21 cellular contexts compared by ENCODE assay signal in the genomic region with DNA sequence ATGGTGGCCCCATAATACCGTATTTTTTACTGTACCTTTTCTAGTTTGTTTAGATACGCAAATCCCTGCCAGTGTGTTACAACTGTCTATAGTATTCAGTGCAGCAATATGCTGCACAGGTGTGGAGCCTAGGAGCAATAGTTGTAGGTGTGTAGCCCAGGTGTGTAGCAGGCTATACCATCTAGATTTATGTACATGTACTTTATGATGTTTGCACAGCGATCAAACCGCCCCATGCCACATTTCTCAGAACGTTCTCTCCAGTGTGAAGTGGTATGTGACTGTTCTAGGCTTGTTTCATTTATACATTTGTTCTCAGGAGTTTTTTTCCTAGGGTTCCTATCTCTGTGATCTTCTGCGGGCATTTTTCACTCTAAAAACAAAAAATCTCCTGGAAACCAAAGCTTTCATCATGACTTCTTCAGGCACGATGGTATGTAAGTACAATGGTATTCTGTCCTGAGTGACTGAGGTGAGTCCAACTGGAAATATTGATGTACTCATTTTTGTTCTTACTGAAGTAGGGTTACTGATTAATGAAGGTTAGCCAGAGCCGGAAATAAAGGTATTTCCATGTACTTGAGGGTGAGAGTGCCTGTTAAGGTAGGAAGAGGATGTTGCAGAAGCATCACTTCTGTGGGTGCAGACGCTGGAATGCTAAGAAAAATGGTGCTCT.
DNase-seq lines count a peak whose midpoint lies in the region; TF ChIP-seq lines count a peak whose summit lies in the region.
"Had no signal": no experiment of that assay in that cellular context is flagged by ENCODE, and none has a peak within 500 bp of the region (broad histone marks: within the 10 kb centered on the region; RNA-seq: fewer than 3 reads in every experiment).

No MANE protein-coding gene starts in this region.

- H2BK120ac ChIP-seq in mesenchymal stem cell (ENCODE audit: low read depth, low read length): no peak overlapping the region

- intact Hi-C loops in activated T-helper 1 cell treated with anti-CD3 and anti-CD28 coated beads, Interleukin-12 subunit alpha, Interleukin-12 subunit beta, Interleukin-2, Interleukin-4 antibody, amounts not matched to agents 30 ng/mL and 10 ng/mL and 1 ng/mL, durations not matched to agents 14 hours and 24 hours and 36 hours (cut with micrococcal nuclease): no loop called here

- no peak overlapping the region for H2BK5ac ChIP-seq in mesenchymal stem cell (ENCODE audit: low read depth, low read length, poor library complexity, severe bottlenecking)

- no peak overlapping the region for H3K18ac ChIP-seq in mesenchymal stem cell (ENCODE audit: low read depth in 1 of 2, low read length in 2 of 2)

- H3K9me3 ChIP-seq in mesenchymal stem cell (ENCODE audit: control insufficient read depth, low read length): no peaks in the 10 kb centered on the region
- H3K9me3 ChIP-seq: suprapubic skin had no signal

- peak overlapping the region; percentile 85 for H3K27ac ChIP-seq in mesenchymal stem cell (ENCODE audit: low read length, poor library complexity, severe bottlenecking)
- H3K27ac ChIP-seq: 22Rv1, foreskin keratinocyte, suprapubic skin had no signal

- peaks cover 19% of the 10 kb centered on the region for H3K9me3 Mint-ChIP-seq in glutamatergic neuron (ENCODE audit: unreplicated experiment)
- no peaks in the 10 kb centered on the region for H3K9me3 Mint-ChIP-seq in activated T-helper 1 cell treated with anti-CD3 and anti-CD28 coated beads, Interleukin-12 subunit alpha, Interleukin-12 subunit beta, Interleukin-2, Interleukin-4 antibody, amounts not matched to agents 30 ng/mL and 10 ng/mL and 1 ng/mL, durations not matched to agents 14 hours and 24 hours and 36 hours
- H3K9me3 Mint-ChIP-seq: CD4-positive, alpha-beta memory T cell; natural killer cell treated with Interleukin-12 subunit alpha and Interleukin-12 subunit beta and Interleukin-15 and Interleukin-18, amount 100 ng/mL, for 72 hours had no signal

- H3K36me3 Mint-ChIP-seq in glutamatergic neuron (ENCODE audit: unreplicated experiment): peaks cover 28% of the 10 kb centered on the region
- peaks cover 2% of the 10 kb centered on the region for H3K36me3 Mint-ChIP-seq in activated T-helper 1 cell treated with anti-CD3 and anti-CD28 coated beads, Interleukin-12 subunit alpha, Interleukin-12 subunit beta, Interleukin-2, Interleukin-4 antibody, amounts not matched to agents 30 ng/mL and 10 ng/mL and 1 ng/mL, durations not matched to agents 14 hours and 24 hours and 36 hours (ENCODE audit: low read depth)
- H3K36me3 Mint-ChIP-seq: natural killer cell treated with Interleukin-12 subunit alpha and Interleukin-12 subunit beta and Interleukin-15 and Interleukin-18, amount 100 ng/mL, for 72 hours had no signal

- DNase-seq in NCI-H510A treated with DMSO at 0.1 percent for 48 hours (lab: John Stamatoyannopoulos, UW) (peak; percentile 9), NCI-H510A (lab: John Stamatoyannopoulos, UW) (no peak), glutamatergic neuron (no peak), mesenchymal stem cell (no peak), HuH-7 (ENCODE audit: low spot score) (no peak), hypothalamus (lab: John Stamatoyannopoulos, UW) (no peak)
- no peak for DNase-seq in activated T-helper 1 cell treated with anti-CD3 and anti-CD28 coated beads, Interleukin-12 subunit alpha, Interleukin-12 subunit beta, Interleukin-2, Interleukin-4 antibody, amounts not matched to agents 30 ng/mL and 10 ng/mL and 1 ng/mL, durations not matched to agents 14 hours and 24 hours and 36 hours (ENCODE audit: low spot score)
- no peak for DNase-seq in activated CD4-positive, alpha-beta T cell treated with anti-CD3 and anti-CD28 coated beads, Interleukin-2, amount 50 U/mL, for 1 hour
- DNase-seq: activated naive CD4-positive, alpha-beta T cell treated with anti-CD3 and anti-CD28 coated beads, Interleukin-2, amount 50 U/mL, for 16 hours; activated T-cell treated with anti-CD3 and anti-CD28 coated beads, Interleukin-2, amount 50 U/mL, for 48 hours; anterior cingulate cortex; CD4-positive, alpha-beta memory T cell; foreskin keratinocyte; GF-D8; hippocampal formation; KG1; NCI-H146; NCI-H69 had no signal

- no peaks in the 10 kb centered on the region for H3K27me3 ChIP-seq in mesenchymal stem cell (ENCODE audit: control insufficient read depth in 1 of 2, insufficient read depth in 1 of 2, low read length in 2 of 2)
- H3K27me3 ChIP-seq: foreskin keratinocyte, suprapubic skin had no signal

- no peak overlapping the region for H3K4me3 Mint-ChIP-seq in glutamatergic neuron (ENCODE audit: unreplicated experiment)
- H3K4me3 Mint-ChIP-seq in activated T-helper 1 cell treated with anti-CD3 and anti-CD28 coated beads, Interleukin-12 subunit alpha, Interleukin-12 subunit beta, Interleukin-2, Interleukin-4 antibody, amounts not matched to agents 30 ng/mL and 10 ng/mL and 1 ng/mL, durations not matched to agents 14 hours and 24 hours and 36 hours: no peak overlapping the region
- H3K4me3 Mint-ChIP-seq: CD4-positive, alpha-beta memory T cell; natural killer cell treated with Interleukin-12 subunit alpha and Interleukin-12 subunit beta and Interleukin-15 and Interleukin-18, amount 100 ng/mL, for 72 hours had no signal

- H2BK12ac ChIP-seq in mesenchymal stem cell (ENCODE audit: low read length in 2 of 2): no peak overlapping the region

- no peak overlapping the region for H3K23ac ChIP-seq in mesenchymal stem cell (ENCODE audit: low read length in 2 of 2)

- 85% methylated on average over 5 of the region's 9 CpGs for WGBS in mesenchymal stem cell

- H3K4me1 Mint-ChIP-seq in glutamatergic neuron (ENCODE audit: low read depth, unreplicated experiment): peaks cover 6% of the 10 kb centered on the region
- no peaks in the 10 kb centered on the region for H3K4me1 Mint-ChIP-seq in activated T-helper 1 cell treated with anti-CD3 and anti-CD28 coated beads, Interleukin-12 subunit alpha, Interleukin-12 subunit beta, Interleukin-2, Interleukin-4 antibody, amounts not matched to agents 30 ng/mL and 10 ng/mL and 1 ng/mL, durations not matched to agents 14 hours and 24 hours and 36 hours (ENCODE audit: low read depth)
- H3K4me1 Mint-ChIP-seq: CD4-positive, alpha-beta memory T cell had no signal

- H2AFZ ChIP-seq in mesenchymal stem cell (ENCODE audit: low read depth, low read length): no peak overlapping the region

- TF ChIP-seq CTCF in glutamatergic neuron (IDR thresholded peaks at IDR 0.05; ENCODE audit: partially characterized antibody, unreplicated experiment): no peak

- H3K4me1 ChIP-seq in mesenchymal stem cell (ENCODE audit: control insufficient read depth, insufficient read depth, low read depth, low read length): peaks cover 22% of the 10 kb centered on the region
- H3K4me1 ChIP-seq: foreskin keratinocyte, suprapubic skin had no signal

- peaks cover 28% of the 10 kb centered on the region for H3K79me1 ChIP-seq in mesenchymal stem cell (replicated peaks; ENCODE audit: low read length, poor library complexity, severe bottlenecking)

- no peak overlapping the region for H3K14ac ChIP-seq in mesenchymal stem cell (ENCODE audit: low read length in 2 of 2)

- H4K8ac ChIP-seq in mesenchymal stem cell (ENCODE audit: low read length): no peak overlapping the region

- H3K27ac Mint-ChIP-seq in glutamatergic neuron (ENCODE audit: unreplicated experiment): peak overlapping the region; percentile 33
- no peak overlapping the region for H3K27ac Mint-ChIP-seq in activated T-helper 1 cell treated with anti-CD3 and anti-CD28 coated beads, Interleukin-12 subunit alpha, Interleukin-12 subunit beta, Interleukin-2, Interleukin-4 antibody, amounts not matched to agents 30 ng/mL and 10 ng/mL and 1 ng/mL, durations not matched to agents 14 hours and 24 hours and 36 hours
- H3K27ac Mint-ChIP-seq: natural killer cell treated with Interleukin-12 subunit alpha and Interleukin-12 subunit beta and Interleukin-15 and Interleukin-18, amount 100 ng/mL, for 72 hours had no signal

- H3K9ac ChIP-seq in mesenchymal stem cell (ENCODE audit: low read length): no peak overlapping the region

- no peak overlapping the region for H3K4me3 ChIP-seq in mesenchymal stem cell (ENCODE audit: insufficient read depth in 1 of 2, low read depth in 1 of 2, low read length in 2 of 2)
- H3K4me3 ChIP-seq: suprapubic skin had no signal

- peaks cover 27 to 85% of the 10 kb centered on the region in 2 experiments for H3K36me3 ChIP-seq in mesenchymal stem cell (ENCODE audit: control insufficient read depth in 1 of 2, insufficient read depth in 2 of 2, low read depth in 1 of 2, low read length in 2 of 2)

- no peak overlapping the region for H2AK5ac ChIP-seq in mesenchymal stem cell (ENCODE audit: low read length, severe bottlenecking)

- peaks cover 15% of the 10 kb centered on the region for H3K27me3 Mint-ChIP-seq in glutamatergic neuron (ENCODE audit: unreplicated experiment)
- no peaks in the 10 kb centered on the region for H3K27me3 Mint-ChIP-seq in activated T-helper 1 cell treated with anti-CD3 and anti-CD28 coated beads, Interleukin-12 subunit alpha, Interleukin-12 subunit beta, Interleukin-2, Interleukin-4 antibody, amounts not matched to agents 30 ng/mL and 10 ng/mL and 1 ng/mL, durations not matched to agents 14 hours and 24 hours and 36 hours (ENCODE audit: insufficient read depth)
- H3K27me3 Mint-ChIP-seq: CD4-positive, alpha-beta memory T cell; natural killer cell treated with Interleukin-12 subunit alpha and Interleukin-12 subunit beta and Interleukin-15 and Interleukin-18, amount 100 ng/mL, for 72 hours had no signal

- H4K91ac ChIP-seq in mesenchymal stem cell (ENCODE audit: low read length): no peak overlapping the region

- H3K4ac ChIP-seq in mesenchymal stem cell (ENCODE audit: low read depth in 1 of 2, low read length in 2 of 2): no peak overlapping the region

- H2BK15ac ChIP-seq in mesenchymal stem cell (ENCODE audit: low read depth, poor library complexity, severe bottlenecking): no peak overlapping the region

- H3K4me2 ChIP-seq in mesenchymal stem cell (ENCODE audit: low read length, poor library complexity, severe bottlenecking): no peak overlapping the region
